Comparison of ENCODE assay signal across 28 cellular contexts in the genomic region with DNA sequence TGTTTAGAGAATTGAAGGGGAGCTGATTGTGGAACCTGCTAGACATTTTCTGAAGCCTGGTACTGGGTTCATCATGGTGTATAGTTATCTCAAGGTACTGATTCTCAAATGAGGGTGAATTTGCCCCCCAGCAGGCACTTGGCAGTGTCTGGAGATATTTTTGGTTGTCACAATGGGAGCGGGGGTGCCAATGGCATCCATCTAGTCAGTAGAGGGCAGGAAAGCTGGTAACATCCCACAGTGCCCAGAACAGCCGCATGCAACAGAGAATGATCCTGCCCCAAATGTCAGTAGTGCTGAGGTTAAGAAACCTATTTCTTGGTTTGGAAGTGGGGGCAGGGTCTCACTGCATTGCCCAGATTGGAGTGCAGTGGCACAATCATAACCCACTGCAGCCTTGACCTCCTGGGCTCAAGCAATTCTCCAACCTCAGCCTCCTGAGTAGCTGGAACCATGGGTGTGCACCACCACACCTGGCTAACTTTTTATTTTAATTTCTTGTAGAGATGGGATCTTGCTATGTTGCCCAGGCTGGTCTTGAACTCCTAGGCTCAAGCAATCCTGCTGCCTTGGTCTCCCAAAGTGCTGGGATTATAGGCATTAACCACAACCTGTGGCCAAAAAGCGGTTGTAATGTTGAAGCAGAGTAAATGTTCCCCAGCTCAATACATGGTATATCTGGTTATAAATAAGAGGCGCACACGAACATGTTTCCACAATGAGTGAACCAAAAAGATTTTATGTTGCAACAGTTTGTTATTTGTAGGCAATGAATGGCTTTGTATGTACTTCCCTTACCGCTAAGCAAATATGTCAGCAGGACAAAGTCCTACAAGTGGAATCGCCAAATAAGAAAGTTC.
"Had no signal": no experiment of that assay in that cellular context is flagged by ENCODE, and none has a peak within 500 bp of the region (broad histone marks: within the 10 kb centered on the region; RNA-seq: fewer than 3 reads in every experiment).

No MANE protein-coding gene starts in this region.

- H3K4me1 ChIP-seq: colonic mucosa, esophagus squamous epithelium, gastrocnemius medialis, heart right ventricle, left ventricle myocardium inferior, lower lobe of right lung had no signal

- H3K36me3 ChIP-seq: colonic mucosa, esophagus squamous epithelium, gastrocnemius medialis, heart right ventricle, left ventricle myocardium inferior, lower lobe of right lung had no signal

- FAIRE-seq: endometrium, kidney had no signal

- H3K9me3 Mint-ChIP-seq: dendritic cell treated with granulocyte-macrophage colony-stimulating factor and Interleukin-4, amounts not matched to agents 40 ng/mL and 50 ng/mL, for 4 days; effector memory CD8-positive, alpha-beta T cell; immature natural killer cell; mesothelial cell of epicardium had no signal

- H3K9me3 ChIP-seq: colonic mucosa, esophagus squamous epithelium, gastrocnemius medialis, heart right ventricle, left ventricle myocardium inferior, lower lobe of right lung, mucosa of descending colon had no signal

- H3K36me3 Mint-ChIP-seq: immature natural killer cell, mesothelial cell of epicardium had no signal

- H3K27ac ChIP-seq: colonic mucosa, epithelial cell of prostate, esophagus squamous epithelium, gastrocnemius medialis, heart right ventricle, left ventricle myocardium inferior, lower lobe of right lung had no signal

- H3K27me3 ChIP-seq: colonic mucosa, gastrocnemius medialis had no signal

- H3K4me1 Mint-ChIP-seq: immature natural killer cell, mesothelial cell of epicardium, naive B cell had no signal

- DNase-seq: colonic mucosa; cortex of kidney; effector CD8-positive, alpha-beta T cell; effector memory CD8-positive, alpha-beta T cell; endodermal cell; erythroblast; esophagus squamous epithelium; foreskin fibroblast; foreskin melanocyte; gastrocnemius medialis; glutamatergic neuron; head of caudate nucleus; heart right ventricle; hypothalamus; immature natural killer cell; islet precursor cell; kidney; kidney glomerular epithelial cell; left ventricle myocardium inferior; lower lobe of right lung; mesenchymal stem cell; mucosa of descending colon; naive B cell had no signal

- H3K4me3 Mint-ChIP-seq: dendritic cell treated with granulocyte-macrophage colony-stimulating factor and Interleukin-4, amounts not matched to agents 40 ng/mL and 50 ng/mL, for 4 days; effector memory CD8-positive, alpha-beta T cell; endodermal cell; immature natural killer cell; mesothelial cell of epicardium; naive B cell had no signal

- H3K27ac Mint-ChIP-seq: dendritic cell treated with granulocyte-macrophage colony-stimulating factor and Interleukin-4, amounts not matched to agents 40 ng/mL and 50 ng/mL, for 4 days; effector memory CD8-positive, alpha-beta T cell; endodermal cell; immature natural killer cell; mesothelial cell of epicardium had no signal

- H3K4me3 ChIP-seq: colonic mucosa, esophagus squamous epithelium, gastrocnemius medialis, heart right ventricle, left ventricle myocardium inferior, lower lobe of right lung, mucosa of descending colon had no signal

- ATAC-seq: effector memory CD8-positive, alpha-beta T cell; esophagus mucosa; gastrocnemius medialis; heart right ventricle; lower lobe of right lung; mucosa of descending colon had no signal
